9 cellular contexts compared by ENCODE assay signal in genomic region chr2:86298411-86299390, GRCh38. TPM values are rescaled to one million over a fixed set of nuclear protein-coding genes. Genes with fewer than 3 reads are reported as not detected.
DNase-seq lines count a peak whose midpoint lies in the region; ATAC-seq, FAIRE-seq and TF ChIP-seq lines count a peak whose summit lies in the region.
"Had no signal": no experiment of that assay in that cellular context is flagged by ENCODE, and none has a peak within 500 bp of the region (broad histone marks: within the 10 kb centered on the region; RNA-seq: fewer than 3 reads in every experiment).

No MANE protein-coding gene starts in this region.

- no peak overlapping the region for H2BK120ac ChIP-seq in H1 (replicated peaks; ENCODE audit: low read depth, low read length)

- no peaks in the 10 kb centered on the region for H3K36me3 Mint-ChIP-seq in type B pancreatic cell

- H2BK12ac ChIP-seq in H1 (ENCODE audit: low read depth, low read length) = no peak overlapping the region

- no peak overlapping the region for H4K5ac ChIP-seq in H1 (ENCODE audit: insufficient read length, low read depth, low read length)

- TF ChIP-seq EP300 in H1 (IDR thresholded peaks at IDR 0.05; ENCODE audit: borderline replicate concordance in 1 of 2, low read depth in 2 of 2, low read length in 2 of 2) (no peak), HepG2 (IDR thresholded peaks at IDR 0.05; ENCODE audit: low read depth in 2 of 2, low read length in 2 of 2) (no peak), HepG2 (CRISPR knock-in tag; IDR thresholded peaks at IDR 0.05; ENCODE audit: borderline replicate concordance) (no peak)

- no peak overlapping the region for H2AK5ac ChIP-seq in H1 (ENCODE audit: low read depth, low read length)

- intact Hi-C loops in HepG2 (cut with micrococcal nuclease; ENCODE audit: unreplicated experiment) = loop anchor here (2.0 kb wide), 1 partner anchor 74 kb away; no protein-coding TSS in a partner anchor

- H3K4me1 ChIP-seq in H1 (replicated peaks in 1 of 4; ENCODE audit: control insufficient read depth in 3 of 4, insufficient read depth in 4 of 4, low read length in 3 of 4) (no peaks in the 10 kb centered on the region), HepG2 (ENCODE audit: insufficient read depth, low read length) (peaks cover 7% of the 10 kb centered on the region)

- H3K27me3 Mint-ChIP-seq in type B pancreatic cell = no peaks in the 10 kb centered on the region

- H3K79me2 ChIP-seq in H1 (ENCODE audit: control insufficient read depth in 1 of 2, insufficient read depth in 2 of 2, low read length in 2 of 2) = no peaks in the 10 kb centered on the region
- no peaks in the 10 kb centered on the region for H3K79me2 ChIP-seq in HepG2 (ENCODE audit: insufficient read depth, low read length)

- no peaks in the 10 kb centered on the region for H3K23me2 ChIP-seq in H1 (ENCODE audit: low read depth, low read length)

- FAIRE-seq in H1 (lab: Jason Lieb, UNC) (no peak), HepG2 (lab: Jason Lieb, UNC) (peak; percentile 87)

- peak; percentile 22 for DNase-seq in NCI-H146 (lab: John Stamatoyannopoulos, UW)
- no peak for DNase-seq in NCI-H146 treated with DMSO at 0.1 percent for 48 hours (lab: John Stamatoyannopoulos, UW; ENCODE audit: unreplicated experiment)
- no peak for DNase-seq in H1 (ENCODE audit: low read depth in 1 of 2, low spot score in 2 of 2)
- peak; percentile 38 for DNase-seq in HepG2 (ENCODE audit: low spot score)
- peak; percentile 13 for DNase-seq in type B pancreatic cell (ENCODE audit: extremely low spot score, unreplicated experiment)
- DNase-seq in NOMO-1 treated with DMSO at 0.1 percent for 48 hours (lab: John Stamatoyannopoulos, UW; ENCODE audit: unreplicated experiment) = no peak
- no peak for DNase-seq in DMS153 (lab: John Stamatoyannopoulos, UW)
- DNase-seq: NCI-H1092 treated with DMSO at 0.1 percent for 48 hours had no signal

- in situ Hi-C loops in HepG2 (cut with HindIII; ENCODE audit: extremely low pct_ligation_motif_present, low pct_unique_long_range_greater_than_20kb) = no loop called here

- peak; percentile 69 to 72 for TF ChIP-seq RAD21 in H1 (IDR thresholded peaks at IDR 0.05 in 1 of 2, conservative IDR thresholded peaks at IDR 0.05 in 1 of 2; ENCODE audit: low read depth in 2 of 2, low read length in 2 of 2)
- peak; percentile 54 for TF ChIP-seq RAD21 in HepG2 (CRISPR knock-in tag; IDR thresholded peaks at IDR 0.05)

- TF ChIP-seq POLR2A in H1 (IDR thresholded peaks at IDR 0.05; ENCODE audit: control extremely low read depth in 1 of 2, low read depth in 2 of 2, low read length in 2 of 2) (no peak), HepG2 (IDR thresholded peaks at IDR 0.05; ENCODE audit: insufficient read depth in 1 of 2, low read depth in 2 of 2, low read length in 2 of 2) (no peak)

- H3K9me3 ChIP-seq in H1 (ENCODE audit: insufficient read depth in 2 of 2, low read depth in 1 of 2, low read length in 1 of 2) (no peaks in the 10 kb centered on the region; a peak in 1 of 4 replicates), HepG2 (ENCODE audit: low read length) (no peaks in the 10 kb centered on the region)

- H2BK5ac ChIP-seq in H1 (ENCODE audit: low read depth, low read length) = no peak overlapping the region

- H2BK15ac ChIP-seq in H1 (ENCODE audit: low read length) = no peak overlapping the region

- H3K4me3 Mint-ChIP-seq in type B pancreatic cell = no peak overlapping the region

- no TSS peak for BruUV-seq in HepG2 (replicated peaks; lab: Mats Ljungman, UMichigan)

- CTCF ChIA-PET in H1 (lab: Charles Lee; ENCODE audit: partially characterized antibody) (interaction anchor here (0.6 to 7.1 kb wide), 26 partner anchors 9 to 851 kb away, joined by 3 to 65 read pairs (median 6); no protein-coding TSS in a partner anchor), HepG2 (lab: Yijun Ruan, JAX; ENCODE audit: low intra/inter-chr PET ratio, low total read pairs) (interaction anchor here (0.7 kb wide), 1 partner anchor 69 kb away, joined by 3 read pairs; no protein-coding TSS in a partner anchor)

- no peak overlapping the region for H4K8ac ChIP-seq in H1 (ENCODE audit: extremely low read depth, insufficient read depth, low read length)

- H3K4me1 Mint-ChIP-seq in type B pancreatic cell (ENCODE audit: unreplicated experiment) = peaks cover 16% of the 10 kb centered on the region

- H3K27me3 ChIP-seq in H1 (replicated peaks in 1 of 4; ENCODE audit: control insufficient read depth in 3 of 4, extremely low read depth in 1 of 4, insufficient read depth in 3 of 4, low read length in 3 of 4) (no peaks in the 10 kb centered on the region), HepG2 (ENCODE audit: control insufficient read depth in 1 of 2, insufficient read depth in 2 of 2, low read length in 2 of 2) (peaks cover 3 to 20% of the 10 kb centered on the region in 2 experiments; a peak in 3 of 5 replicates)

- no peak overlapping the region for H3K56ac ChIP-seq in H1 (replicated peaks; ENCODE audit: insufficient read length, low read depth, low read length)

- H2BK20ac ChIP-seq in H1 (ENCODE audit: low read length) = no peak overlapping the region

- no peak overlapping the region for H3K4me3 ChIP-seq in H1 (ENCODE audit: extremely low read depth in 1 of 4, insufficient read depth in 2 of 4, low read depth in 3 of 4, low read length in 4 of 4)
- no peak overlapping the region for H3K4me3 ChIP-seq in HepG2 (replicated peaks in 1 of 3; ENCODE audit: insufficient read depth in 1 of 3, low read depth in 2 of 3, low read length in 3 of 3)

- H3K4me2 ChIP-seq in H1 (ENCODE audit: insufficient read depth in 1 of 2, low read depth in 2 of 2, low read length in 2 of 2) = no peak overlapping the region
- no peak overlapping the region for H3K4me2 ChIP-seq in HepG2 (ENCODE audit: low read depth, low read length)

- TF ChIP-seq CTCF in H1 (IDR thresholded peaks at IDR 0.05; ENCODE audit: control extremely low read depth in 1 of 3, insufficient read depth in 1 of 3, low read depth in 1 of 3, low read length in 3 of 3) = peak; percentile 44 to 58 (median 57)
- peak; percentile 71 for TF ChIP-seq CTCF in HepG2 (CRISPR knock-in tag; IDR thresholded peaks at IDR 0.05)
- TF ChIP-seq CTCF in type B pancreatic cell (conservative IDR thresholded peaks at IDR 0.05) = peak; percentile 53

- H3K79me1 ChIP-seq in H1 (ENCODE audit: low read depth, low read length) = no peaks in the 10 kb centered on the region

- no peak overlapping the region for H3K4ac ChIP-seq in H1 (replicated peaks; ENCODE audit: insufficient read length, low read depth, low read length)

- 86% methylated on average over 11 of the region's 11 CpGs; no CpG with 5 or more reads in 1 of the 2 experiments for WGBS in H1 (ENCODE audit: extremely low coverage in 1 of 2, insufficient coverage in 1 of 2, insufficient read length in 1 of 2, insufficient replicate concordance in 2 of 2, low coverage in 1 of 2, low lambda C conversion rate in 2 of 2, missing lambda C conversion rate in 1 of 2), 2 experiments
- 6% methylated on average over 11 of the region's 11 CpGs for WGBS in HepG2 (ENCODE audit: low lambda C conversion rate)

- H3K36me3 ChIP-seq in H1 (ENCODE audit: control insufficient read depth in 2 of 4, insufficient read depth in 4 of 4, low read length in 3 of 4) (no peaks in the 10 kb centered on the region; a peak in 1 of 8 replicates), HepG2 (replicated peaks in 1 of 2; ENCODE audit: control insufficient read depth in 1 of 2, insufficient read depth in 2 of 2, low read length in 2 of 2) (no peaks in the 10 kb centered on the region)

- H3K27ac ChIP-seq in H1 (ENCODE audit: low read depth, low read length) (no peak overlapping the region), HepG2 (ENCODE audit: extremely low read length, insufficient read depth, low read length) (no peak overlapping the region)

- no peak overlapping the region for H3K18ac ChIP-seq in H1 (ENCODE audit: extremely low read depth, low read length)

- H2AFZ ChIP-seq in H1 (ENCODE audit: low read length) = peak overlapping the region; percentile 72; the same call in 1 of the 2 replicates
- no peak overlapping the region for H2AFZ ChIP-seq in HepG2 (ENCODE audit: low read length)

- no peak overlapping the region for H3K27ac Mint-ChIP-seq in type B pancreatic cell

- H4K20me1 ChIP-seq in H1 (replicated peaks in 1 of 2; ENCODE audit: control insufficient read depth in 1 of 2, insufficient read depth in 2 of 2, low read length in 2 of 2) = no peaks in the 10 kb centered on the region
- no peaks in the 10 kb centered on the region for H4K20me1 ChIP-seq in HepG2 (ENCODE audit: insufficient read depth, low read length)

- H3K14ac ChIP-seq in H1 (ENCODE audit: insufficient read length) = no peak overlapping the region

- H4K91ac ChIP-seq in H1 (replicated peaks; ENCODE audit: insufficient read length, low read length) = no peak overlapping the region

- no peaks in the 10 kb centered on the region for H3K9me3 Mint-ChIP-seq in type B pancreatic cell

- H3K23ac ChIP-seq in H1 (ENCODE audit: insufficient read length) = no peak overlapping the region

- no peak overlapping the region for H3K9ac ChIP-seq in H1 (replicated peaks in 1 of 4; ENCODE audit: extremely low read depth in 1 of 4, low read depth in 3 of 4, low read length in 3 of 4)
- no peak overlapping the region for H3K9ac ChIP-seq in HepG2 (ENCODE audit: insufficient read depth, low read depth, low read length)

- ATAC-seq in HepG2 (peak; percentile 92), HG03025 (IDR thresholded peaks at IDR 0.05; ENCODE audit: low FRiP score, unreplicated experiment) (no peak)

- POLR2A ChIA-PET in H1 (lab: Charles Lee; ENCODE audit: partially characterized antibody) (interaction anchor here (0.8 to 1.2 kb wide), 2 partner anchors 8 to 103 kb away, joined by 3 read pairs; no protein-coding TSS in a partner anchor), HepG2 (lab: Yijun Ruan, JAX) (no interaction called here)

RNA-seq across cellular contexts. Expression of gene REEP1, which starts 38.7 kb away (rescaled TPM):
- total RNA-seq in H1 (2021; fragmentation: NEBNext Ultra II Directional; extraction: Animal tissue kit (Norgen Biotek cat#: 25700)) = 1.5 TPM in 2 replicates
- polyA plus RNA-seq in H1 (2011; rRNA removed) (0.44 and 0.74 TPM in 2 replicates), HepG2 (2011; rRNA removed) (0.05 TPM in 1 of 2 replicates, not detected in the other)
- polyA plus RNA-seq in H1 (2011; cell fraction: cytosol; rRNA removed) = 0.80 TPM
- polyA plus RNA-seq in H1 (2011; cell fraction: nucleus; rRNA removed) = 1.5 TPM
- 0.71 to 0.86 TPM (median 0.74 TPM) in 4 replicates for polyA plus RNA-seq in H1 (2012, experiment 1 of 2)
- 0.09 TPM for polyA plus RNA-seq in H1 (2012, experiment 2 of 2)
- polyA plus RNA-seq in H1 (2013, experiment 1 of 2) = 1.2 TPM
- 1.0 TPM for polyA plus RNA-seq in H1 (2013, experiment 2 of 2)
- polyA minus RNA-seq in H1 (2011; rRNA and poly(A)+ RNA removed) = 0.88 and 1.5 TPM in 2 replicates
- 0.73 TPM for polyA minus RNA-seq in H1 (2011; cell fraction: cytosol; rRNA and poly(A)+ RNA removed)
- 1.6 TPM for polyA minus RNA-seq in H1 (2011; cell fraction: nucleus; rRNA and poly(A)+ RNA removed)
- total RNA-seq in HepG2 (2016; rRNA removed; fragmentation: Illumina TruSeq; extraction: Trizol) (0.14 and 0.27 TPM in 2 replicates), type B pancreatic cell (ENCODE audit: low replicate concordance) (6.4 and 14.1 TPM in 2 replicates)
- not detected in 2 replicates for total RNA-seq in HepG2 (2016; cell fraction: cytosol; rRNA removed; fragmentation: Illumina TruSeq; extraction: Trizol; ENCODE audit: low read depth)
- 0.17 and 0.25 TPM in 2 replicates for total RNA-seq in HepG2 (2016; cell fraction: insoluble cytoplasmic fraction; rRNA removed; fragmentation: Illumina TruSeq; extraction: Trizol)
- total RNA-seq in HepG2 (2016; cell fraction: membrane; rRNA removed; fragmentation: Illumina TruSeq; extraction: Trizol) = 0.10 and 0.19 TPM in 2 replicates
- total RNA-seq in HepG2 (2016; cell fraction: nucleus; rRNA removed; fragmentation: Illumina TruSeq; extraction: Trizol) = not detected in 2 replicates
- 0.03 and 0.04 TPM in 2 replicates for polyA plus RNA-seq in HepG2 (2011; cell fraction: cytosol; rRNA removed)
- not detected in 2 replicates for polyA plus RNA-seq in HepG2 (2011; cell fraction: nucleus; rRNA removed)
- polyA plus RNA-seq in HepG2 (2012) = not detected in 2 replicates
- 0.25 and 0.38 TPM in 2 replicates for polyA plus RNA-seq in HepG2 (2016; cell fraction: cytosol; fragmentation: Illumina TruSeq; extraction: Trizol; ENCODE audit: low read depth)
- 0.13 TPM in 1 of 2 replicates, not detected in the other for polyA plus RNA-seq in HepG2 (2016; cell fraction: insoluble cytoplasmic fraction; fragmentation: Illumina TruSeq; extraction: Trizol; ENCODE audit: low read depth)
- 0.21 and 0.26 TPM in 2 replicates for polyA plus RNA-seq in HepG2 (2016; cell fraction: membrane; fragmentation: Illumina TruSeq; extraction: Trizol; ENCODE audit: low read depth)
- 0.72 TPM in 1 of 2 replicates, not detected in the other for polyA plus RNA-seq in HepG2 (2016; cell fraction: nucleus; fragmentation: Illumina TruSeq; extraction: Trizol; ENCODE audit: insufficient read depth, low read depth)
- polyA minus RNA-seq in HepG2 (2011; rRNA and poly(A)+ RNA removed; ENCODE audit: low replicate concordance) = 0.06 and 8.1 TPM in 2 replicates
- not detected in 2 replicates for polyA minus RNA-seq in HepG2 (2011; cell fraction: cytosol; rRNA and poly(A)+ RNA removed)
- polyA minus RNA-seq in HepG2 (2011; cell fraction: nucleus; rRNA and poly(A)+ RNA removed) = 0.87 TPM in 1 of 2 replicates, not detected in the other

Comparison
In these comparisons a context has a peak if more than half of its experiments do, and no peak if none do; other contexts are left out.
1. DNase-seq: peak in NCI-H146 (single experiment), HepG2 (single experiment) and type B pancreatic cell (single experiment); none in NCI-H146 treated with DMSO at 0.1 percent for 48 hours (single experiment), H1 (0 of 2), NOMO-1 treated with DMSO at 0.1 percent for 48 hours (single experiment) and DMS153 (single experiment).
2. Peak in every context shown above with its lines, with median percentiles within 50 percentile points of each other: CTCF ChIP-seq.